Comparison of ENCODE assay signal across 9 cellular contexts in the genomic region with DNA sequence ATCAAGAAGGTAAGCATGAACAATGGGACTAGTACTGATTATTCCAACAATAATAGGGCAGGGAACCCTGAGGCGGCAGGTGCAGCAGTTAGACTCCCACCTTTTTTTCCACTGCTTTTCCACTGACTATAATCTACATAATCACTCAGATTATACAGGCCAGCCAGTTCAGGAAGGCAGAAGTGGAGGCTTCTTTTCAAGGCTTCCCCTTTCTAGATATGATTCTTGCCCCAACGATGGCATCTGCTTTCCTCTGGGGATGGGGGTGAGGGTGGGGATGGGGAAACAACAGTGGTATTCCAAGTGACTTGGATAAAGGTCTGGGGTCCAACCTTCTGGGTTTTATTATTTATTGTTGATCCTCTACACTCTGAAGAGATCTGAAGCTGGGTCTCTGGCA. TPM values are rescaled to one million over a fixed set of nuclear protein-coding genes. Genes with fewer than 3 reads are reported as not detected.
DNase-seq lines count a peak whose midpoint lies in the region; ATAC-seq and TF ChIP-seq lines count a peak whose summit lies in the region.
"Had no signal": no experiment of that assay in that cellular context is flagged by ENCODE, and none has a peak within 500 bp of the region (broad histone marks: within the 10 kb centered on the region; RNA-seq: fewer than 3 reads in every experiment).

No MANE protein-coding gene starts in this region.

- H3K4me3 ChIP-seq in skeletal muscle tissue (ENCODE audit: low read length in 3 of 3), result peak overlapping the region in 2 of 3 donors; percentile 36 to 40
- no peak overlapping the region for H3K4me3 ChIP-seq in PC-3 (ENCODE audit: low read length)
- H3K4me3 ChIP-seq: SJSA1 had no signal

- no peaks in the 10 kb centered on the region for H3K9me2 ChIP-seq in PC-3 (replicated peaks; ENCODE audit: low read length)

- H3K9me3 Mint-ChIP-seq in activated naive CD4-positive, alpha-beta T cell treated with anti-CD3 and anti-CD28 coated beads, Interleukin-2, amount 50 U/mL, for 72 hours, result no peaks in the 10 kb centered on the region

- H3K36me3 Mint-ChIP-seq in activated naive CD4-positive, alpha-beta T cell treated with anti-CD3 and anti-CD28 coated beads, Interleukin-2, amount 50 U/mL, for 72 hours, result peaks cover 26 to 29% of the 10 kb centered on the region in 2 donors

- DNase-seq in activated naive CD4-positive, alpha-beta T cell treated with anti-CD3 and anti-CD28 coated beads, Interleukin-2, amount 50 U/mL, for 72 hours (ENCODE audit: low spot score in 2 of 2), result no peak
- DNase-seq in foreskin keratinocyte, result no peak
- no peak for DNase-seq in PC-3
- DNase-seq: NCI-H1092 treated with DMSO at 0.1 percent for 48 hours had no signal

- H3K36me3 ChIP-seq in skeletal muscle tissue (ENCODE audit: control insufficient read depth in 3 of 3, insufficient read depth in 3 of 3, low read length in 3 of 3), result no peaks in the 10 kb centered on the region
- no peaks in the 10 kb centered on the region for H3K36me3 ChIP-seq in PC-3 (ENCODE audit: low read depth, low read length)
- H3K36me3 ChIP-seq: SJSA1 had no signal

- H3K79me2 ChIP-seq in PC-3 (ENCODE audit: low read length), result no peaks in the 10 kb centered on the region

- TF ChIP-seq CTCF in foreskin keratinocyte (conservative IDR thresholded peaks at IDR 0.05) (no peak), PC-3 (conservative IDR thresholded peaks at IDR 0.05; ENCODE audit: low read depth, low read length) (no peak)

- POLR2A ChIA-PET in PC-3 (lab: Charles Lee; ENCODE audit: unreplicated experiment), result no interaction called here

- intact Hi-C loops in PC-3 (cut with micrococcal nuclease), result no loop called here

- H3K27ac Mint-ChIP-seq in activated naive CD4-positive, alpha-beta T cell treated with anti-CD3 and anti-CD28 coated beads, Interleukin-2, amount 50 U/mL, for 72 hours, result peak overlapping the region; percentile 96 to 98

- CTCF ChIA-PET in PC-3 (lab: Charles Lee), result no interaction called here

- H4K20me1 ChIP-seq in PC-3 (ENCODE audit: low read length), result no peaks in the 10 kb centered on the region

- H3K4me2 ChIP-seq in PC-3 (ENCODE audit: low read length), result no peak overlapping the region

- peak; percentile 11 for ATAC-seq in GM18499 (IDR thresholded peaks at IDR 0.05; ENCODE audit: insufficient read depth, unreplicated experiment)
- peak; percentile 9 for ATAC-seq in HG02642 (IDR thresholded peaks at IDR 0.05; ENCODE audit: poor library complexity, unreplicated experiment)
- ATAC-seq in activated naive CD4-positive, alpha-beta T cell treated with anti-CD3 and anti-CD28 coated beads, Interleukin-2, amount 50 U/mL, for 72 hours, result peak in 1 of 2 donors; percentile 25
- ATAC-seq in foreskin keratinocyte, result no peak
- ATAC-seq in HG03097 (IDR thresholded peaks at IDR 0.05; ENCODE audit: low FRiP score, unreplicated experiment), result no peak
- ATAC-seq in PC-3, result no peak

- H3F3A ChIP-seq in PC-3 (ENCODE audit: low read length, unreplicated experiment), result no peaks in the 10 kb centered on the region

- no TSS peak for BruUV-seq in PC-3 (replicated peaks; lab: Mats Ljungman, UMichigan)

- H3K9ac ChIP-seq in skeletal muscle tissue (ENCODE audit: low read depth in 1 of 3, low read length in 3 of 3) (no peak overlapping the region), PC-3 (ENCODE audit: low read length) (no peak overlapping the region)

- no peaks in the 10 kb centered on the region for H3K9me3 ChIP-seq in skeletal muscle tissue (ENCODE audit: control insufficient read depth in 3 of 3, low read length in 3 of 3)
- no peaks in the 10 kb centered on the region for H3K9me3 ChIP-seq in PC-3 (ENCODE audit: low read length)
- H3K9me3 ChIP-seq: SJSA1 had no signal

- H3K27me3 ChIP-seq in skeletal muscle tissue (ENCODE audit: control insufficient read depth in 3 of 3, insufficient read depth in 3 of 3, low read length in 3 of 3) (no peaks in the 10 kb centered on the region), foreskin keratinocyte (peaks cover 17% of the 10 kb centered on the region), PC-3 (ENCODE audit: low read length) (peaks cover 43% of the 10 kb centered on the region)

- no peak overlapping the region for H2AFZ ChIP-seq in PC-3 (ENCODE audit: low read length)

- peak overlapping the region; percentile 36 for H3K27ac ChIP-seq in skeletal muscle tissue (ENCODE audit: low read depth, low read length)
- H3K27ac ChIP-seq in foreskin keratinocyte, result no peak overlapping the region
- H3K27ac ChIP-seq in PC-3 (ENCODE audit: low read length), result no peak overlapping the region
- H3K27ac ChIP-seq: SJSA1 had no signal

- H3K4me1 ChIP-seq in skeletal muscle tissue (ENCODE audit: control insufficient read depth in 3 of 3, insufficient read depth in 3 of 3, low read length in 3 of 3) (no peaks in the 10 kb centered on the region), foreskin keratinocyte (no peaks in the 10 kb centered on the region), PC-3 (ENCODE audit: insufficient read depth, low read length) (no peaks in the 10 kb centered on the region)
- H3K4me1 ChIP-seq: SJSA1 had no signal

RNA-seq across cellular contexts. Expression of gene NCKAP1L, which starts 0.3 kb away (rescaled TPM):
- total RNA-seq in activated naive CD4-positive, alpha-beta T cell treated with anti-CD3 and anti-CD28 coated beads, Interleukin-2, amount 50 U/mL, for 72 hours, result 100 to 1,000 TPM; 153 to 154 TPM
- total RNA-seq in skeletal muscle tissue (8.9 TPM), foreskin keratinocyte (not detected in 2 replicates), PC-3 (2014; rRNA removed) (not detected in 2 replicates)
- not detected in 2 replicates for polyA plus RNA-seq in foreskin keratinocyte
- total RNA-seq: SJSA1 had no signal

RNA-seq across cellular contexts. Expression of gene GTSF1, which starts 24.5 kb away (rescaled TPM):
- total RNA-seq in activated naive CD4-positive, alpha-beta T cell treated with anti-CD3 and anti-CD28 coated beads, Interleukin-2, amount 50 U/mL, for 72 hours, result 10 to 100 TPM in 1 of 2 donors, 1 to 10 TPM in 1; 9.3 to 10.1 TPM
- not detected for total RNA-seq in skeletal muscle tissue
- total RNA-seq in foreskin keratinocyte, result not detected in 2 replicates
- not detected in 2 replicates for polyA plus RNA-seq in foreskin keratinocyte
- total RNA-seq in PC-3 (2014; rRNA removed), result not detected in 2 replicates
- total RNA-seq: SJSA1 had no signal

RNA-seq across cellular contexts. Expression of gene PDE1B, which starts 51.5 kb away (rescaled TPM):
- 10 to 100 TPM; 24.1 to 33.6 TPM for total RNA-seq in activated naive CD4-positive, alpha-beta T cell treated with anti-CD3 and anti-CD28 coated beads, Interleukin-2, amount 50 U/mL, for 72 hours
- total RNA-seq in skeletal muscle tissue (4.2 TPM), foreskin keratinocyte (not detected in 2 replicates), PC-3 (2014; rRNA removed) (not detected in 2 replicates)
- not detected in 2 replicates for polyA plus RNA-seq in foreskin keratinocyte
- total RNA-seq: SJSA1 had no signal

Comparison
In these comparisons a context has a peak if more than half of its experiments do, and no peak if none do; other contexts are left out.
1. ATAC-seq: peak in GM18499 (single experiment) and HG02642 (single experiment); none in foreskin keratinocyte (single experiment), HG03097 (single experiment) and PC-3 (single experiment).
2. RNA of gene NCKAP1L, which starts 0.3 kb away (total RNA-seq): 153 to 154 TPM in activated naive CD4-positive, alpha-beta T cell treated with anti-CD3 and anti-CD28 coated beads, Interleukin-2, amount 50 U/mL, for 72 hours; 8.9 TPM in skeletal muscle tissue (single experiment), not detected in foreskin keratinocyte and not detected in PC-3; every median in the first group is over 10 times any median in the second.
3. RNA of gene GTSF1, which starts 24.5 kb away (total RNA-seq): 9.3 to 10.1 TPM in activated naive CD4-positive, alpha-beta T cell treated with anti-CD3 and anti-CD28 coated beads, Interleukin-2, amount 50 U/mL, for 72 hours; not detected in skeletal muscle tissue (single experiment), not detected in foreskin keratinocyte and not detected in PC-3; every median in the first group is over 10 times any median in the second.